ENCODE assay signal across 17 cellular contexts in the genomic region with DNA sequence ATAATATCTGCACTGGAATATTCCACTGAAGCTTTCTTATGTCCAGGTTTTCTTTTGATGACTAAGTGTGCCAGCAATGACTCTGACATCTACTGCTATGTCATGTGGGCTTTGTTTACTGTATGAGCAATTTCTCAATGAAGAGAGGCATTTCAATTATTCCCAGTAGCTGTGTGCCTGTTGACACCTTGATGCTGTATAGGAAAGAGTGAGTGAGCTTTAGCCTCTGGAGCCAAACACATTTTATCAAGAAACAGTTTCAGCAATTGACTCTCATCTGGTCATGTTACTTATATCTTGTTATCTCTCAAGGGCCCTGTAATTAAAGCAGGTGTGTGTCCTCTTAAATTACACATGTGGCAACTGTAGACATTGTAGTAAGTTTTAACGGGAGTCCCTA.
DNase-seq lines count a peak whose midpoint lies in the region; ATAC-seq and TF ChIP-seq lines count a peak whose summit lies in the region.
"Had no signal": no experiment of that assay in that cellular context is flagged by ENCODE, and none has a peak within 500 bp of the region (broad histone marks: within the 10 kb centered on the region; RNA-seq: fewer than 3 reads in every experiment).

No MANE protein-coding gene starts in this region.

- intact Hi-C loops in PC-3 (cut with micrococcal nuclease): no loop called here

- H4K20me1 ChIP-seq in PC-3 (ENCODE audit: low read length): no peaks in the 10 kb centered on the region
- no peaks in the 10 kb centered on the region for H4K20me1 ChIP-seq in neural progenitor cell (ENCODE audit: low read depth)
- H4K20me1 ChIP-seq: BLaER1 treated with 17β-estradiol and CSF1 and Interleukin-3, amounts not matched to agents 10 nM and 100 nM had no signal

- CTCF ChIA-PET in PC-3 (lab: Charles Lee): no interaction called here

- H3K36me3 ChIP-seq in PC-3 (ENCODE audit: low read depth, low read length): no peaks in the 10 kb centered on the region
- H3K36me3 ChIP-seq in neural progenitor cell: no peaks in the 10 kb centered on the region
- H3K36me3 ChIP-seq: ascending aorta; BLaER1 treated with 17β-estradiol and CSF1 and Interleukin-3, amounts not matched to agents 10 nM and 100 nM had no signal

- no peaks in the 10 kb centered on the region for H3K9me3 Mint-ChIP-seq in neural progenitor cell
- H3K9me3 Mint-ChIP-seq: H9, nephron had no signal

- peak; percentile 96 for ATAC-seq in PC-3
- ATAC-seq in foreskin keratinocyte: peak; percentile 87
- no peak for ATAC-seq in GM18505 (IDR thresholded peaks at IDR 0.05; ENCODE audit: unreplicated experiment)
- ATAC-seq in GM19455 (IDR thresholded peaks at IDR 0.05; ENCODE audit: unreplicated experiment): no peak
- no peak for ATAC-seq in HG02571 (IDR thresholded peaks at IDR 0.05; ENCODE audit: unreplicated experiment)
- ATAC-seq: left ventricle myocardium superior had no signal

- POLR2A ChIA-PET in PC-3 (lab: Charles Lee; ENCODE audit: unreplicated experiment): interaction anchor here (0.6 kb wide), 1 partner anchor 172 kb away, joined by 5 read pairs; no protein-coding TSS in a partner anchor

- no peaks in the 10 kb centered on the region for H3F3A ChIP-seq in PC-3 (ENCODE audit: low read length, unreplicated experiment)
- no peaks in the 10 kb centered on the region for H3F3A ChIP-seq in neural progenitor cell (ENCODE audit: low read depth)

- no peaks in the 10 kb centered on the region for H3K36me3 Mint-ChIP-seq in neural progenitor cell

- no peak overlapping the region for H3K4me3 Mint-ChIP-seq in neural progenitor cell
- H3K4me3 Mint-ChIP-seq: H9, nephron had no signal

- H3K27me3 ChIP-seq in PC-3 (ENCODE audit: low read length) (no peaks in the 10 kb centered on the region), foreskin keratinocyte (peaks cover 16% of the 10 kb centered on the region), neural progenitor cell (no peaks in the 10 kb centered on the region)
- H3K27me3 ChIP-seq: ascending aorta; BLaER1 treated with 17β-estradiol and CSF1 and Interleukin-3, amounts not matched to agents 10 nM and 100 nM had no signal

- no TSS peak for BruUV-seq in PC-3 (replicated peaks; lab: Mats Ljungman, UMichigan)

- H3K27ac ChIP-seq in PC-3 (ENCODE audit: low read length) (0 out of 2 replicates have a peak overlapping the region, but pooled peaks have one; percentile 11), foreskin keratinocyte (no peak overlapping the region), neural progenitor cell (no peak overlapping the region)
- H3K27ac ChIP-seq: ascending aorta; BLaER1 treated with 17β-estradiol and CSF1 and Interleukin-3, amounts not matched to agents 10 nM and 100 nM; skin epidermis had no signal

- TF ChIP-seq CTCF in PC-3 (conservative IDR thresholded peaks at IDR 0.05; ENCODE audit: low read depth, low read length) (no peak), foreskin keratinocyte (conservative IDR thresholded peaks at IDR 0.05) (no peak), neural progenitor cell (IDR thresholded peaks at IDR 0.05) (no peak)

- no peak overlapping the region for H2AFZ ChIP-seq in PC-3 (ENCODE audit: low read length)
- H2AFZ ChIP-seq in neural progenitor cell (replicated peaks): no peak overlapping the region

- no peak overlapping the region for H3K27ac Mint-ChIP-seq in neural progenitor cell
- H3K27ac Mint-ChIP-seq: H9, nephron had no signal

- no peaks in the 10 kb centered on the region for H3K27me3 Mint-ChIP-seq in neural progenitor cell (ENCODE audit: insufficient read depth, low read depth)

- H3K4me1 ChIP-seq in PC-3 (ENCODE audit: insufficient read depth, low read length): peaks cover 31% of the 10 kb centered on the region
- no peaks in the 10 kb centered on the region for H3K4me1 ChIP-seq in foreskin keratinocyte
- H3K4me1 ChIP-seq in neural progenitor cell: no peaks in the 10 kb centered on the region
- H3K4me1 ChIP-seq: ascending aorta had no signal

- H3K4me3 ChIP-seq in PC-3 (ENCODE audit: low read length) (no peak overlapping the region), neural progenitor cell (no peak overlapping the region)
- H3K4me3 ChIP-seq: ascending aorta; BLaER1 treated with 17β-estradiol and CSF1 and Interleukin-3, amounts not matched to agents 10 nM and 100 nM; skin epidermis had no signal

- no peaks in the 10 kb centered on the region for H3K4me1 Mint-ChIP-seq in neural progenitor cell
- H3K4me1 Mint-ChIP-seq: nephron had no signal

- H3K4me2 ChIP-seq in PC-3 (ENCODE audit: low read length) (peak overlapping the region; percentile 51; the same call in 1 of the 2 replicates), neural progenitor cell (no peak overlapping the region)
- H3K4me2 ChIP-seq: BLaER1 treated with 17β-estradiol and CSF1 and Interleukin-3, amounts not matched to agents 10 nM and 100 nM had no signal

- H3K79me2 ChIP-seq in PC-3 (ENCODE audit: low read length) (no peaks in the 10 kb centered on the region), neural progenitor cell (ENCODE audit: low read depth) (no peaks in the 10 kb centered on the region)

- DNase-seq in Daoy (ENCODE audit: low read depth) (peak; percentile 40), HS-5 (ENCODE audit: low read depth) (peak; percentile 30), PC-3 (peak; percentile 82), foreskin keratinocyte (peak; percentile 36 to 64), neural progenitor cell (ENCODE audit: low spot score) (no peak)
- DNase-seq: effector CD4-positive, alpha-beta T cell; H9; left ventricle myocardium superior; substantia nigra; T1000 had no signal

- H3K9me3 ChIP-seq in PC-3 (ENCODE audit: low read length): no peaks in the 10 kb centered on the region
- no peaks in the 10 kb centered on the region for H3K9me3 ChIP-seq in neural progenitor cell (ENCODE audit: low read depth)
- H3K9me3 ChIP-seq: ascending aorta; BLaER1 treated with 17β-estradiol and CSF1 and Interleukin-3, amounts not matched to agents 10 nM and 100 nM had no signal

- no peak overlapping the region for H3K9ac ChIP-seq in PC-3 (ENCODE audit: low read length)
- no peak overlapping the region for H3K9ac ChIP-seq in neural progenitor cell
- H3K9ac ChIP-seq: BLaER1 treated with 17β-estradiol and CSF1 and Interleukin-3, amounts not matched to agents 10 nM and 100 nM had no signal

- no peak for TF ChIP-seq POLR2A in GM18505 (IDR thresholded peaks at IDR 0.05; ENCODE audit: borderline replicate concordance, extremely low read depth, insufficient read depth, insufficient read length)

- H3K9me2 ChIP-seq in PC-3 (replicated peaks; ENCODE audit: low read length): no peaks in the 10 kb centered on the region

Comparison
In these comparisons a context has a peak if more than half of its experiments do, and no peak if none do; other contexts are left out.
1. ATAC-seq: peak in PC-3 (single experiment) and foreskin keratinocyte (single experiment); none in GM18505 (single experiment), GM19455 (single experiment) and HG02571 (single experiment).